Comparison of ENCODE assay signal across 1 cellular context in genomic region chr2:47344890-47345583, GRCh38.
TF ChIP-seq lines count a peak whose summit lies in the region.

No MANE protein-coding gene starts in this region.

TF ChIP-seq in HepG2, 621 proteins besides CTCF, POLR2A, EP300 and RAD21 (continued from another document and continues in another):
- TF ChIP-seq ZHX1 (CRISPR knock-in tag; IDR thresholded peaks at IDR 0.05; ENCODE audit: low read depth) (no peak; the same call in 1 of the 2 replicates), MAZ (IDR thresholded peaks at IDR 0.05; ENCODE audit: borderline replicate concordance, low read depth, low read length) (0 out of 2 replicates have a peak, but pooled peaks have one; percentile 46), MAZ (CRISPR knock-in tag; IDR thresholded peaks at IDR 0.05; ENCODE audit: low read depth) (peak; percentile 63; the same call in 1 of the 2 replicates), ZNF709 (CRISPR knock-in tag; IDR thresholded peaks at IDR 0.05) (no peak), JUNB (CRISPR knock-in tag; IDR thresholded peaks at IDR 0.05; ENCODE audit: borderline replicate concordance) (no peak), EHMT2 (IDR thresholded peaks at IDR 0.05; ENCODE audit: borderline replicate concordance, low read depth, low read length) (no peak), ZNF468 (CRISPR knock-in tag; IDR thresholded peaks at IDR 0.05) (no peak), ZNF550 (CRISPR knock-in tag; IDR thresholded peaks at IDR 0.05; ENCODE audit: borderline replicate concordance) (no peak), ZNF780A (CRISPR knock-in tag; IDR thresholded peaks at IDR 0.05) (no peak), ELK4 (CRISPR knock-in tag; IDR thresholded peaks at IDR 0.05; ENCODE audit: borderline replicate concordance) (no peak), AGO2 (optimal IDR thresholded peaks at IDR 0.05; ENCODE audit: low read depth, low read length) (no peak), ZNF580 (CRISPR knock-in tag; IDR thresholded peaks at IDR 0.05; ENCODE audit: borderline replicate concordance, low read depth) (peak; percentile 79; the same call in 1 of the 2 replicates), ZNF10 (CRISPR knock-in tag; IDR thresholded peaks at IDR 0.05; ENCODE audit: borderline replicate concordance, low read depth) (no peak), ZBTB1 (CRISPR knock-in tag; IDR thresholded peaks at IDR 0.05; ENCODE audit: borderline replicate concordance) (no peak), ZNF224 (CRISPR knock-in tag; IDR thresholded peaks at IDR 0.05) (peak; percentile 54; the same call in 1 of the 2 replicates), PBX2 (CRISPR knock-in tag; IDR thresholded peaks at IDR 0.05) (no peak), MAFG (CRISPR knock-in tag; IDR thresholded peaks at IDR 0.05) (no peak), ZNF746 (CRISPR knock-in tag; IDR thresholded peaks at IDR 0.05) (peak; percentile 90; the same call in 1 of the 2 replicates), SRY (CRISPR knock-in tag; IDR thresholded peaks at IDR 0.05) (no peak), ZNF274 (CRISPR knock-in tag; IDR thresholded peaks at IDR 0.05) (no peak), NPAS2 (CRISPR knock-in tag; IDR thresholded peaks at IDR 0.05; ENCODE audit: borderline replicate concordance) (no peak), ONECUT2 (CRISPR knock-in tag; IDR thresholded peaks at IDR 0.05) (no peak), PAXIP1 (CRISPR knock-in tag; conservative IDR thresholded peaks at IDR 0.05) (peak; percentile 97), ATF7-NPFF (CRISPR knock-in tag; IDR thresholded peaks at IDR 0.05; ENCODE audit: low read depth) (peak; percentile 66), CENPX (CRISPR knock-in tag; IDR thresholded peaks at IDR 0.05) (no peak), GRHL1 (CRISPR knock-in tag; conservative IDR thresholded peaks at IDR 0.05) (no peak), RXRA (CRISPR knock-in tag; IDR thresholded peaks at IDR 0.05) (no peak; the same call in 1 of the 2 replicates), ZBTB46 (CRISPR knock-in tag; IDR thresholded peaks at IDR 0.05; ENCODE audit: borderline replicate concordance) (0 out of 2 replicates have a peak, but pooled peaks have one; percentile 63), CSRNP2 (CRISPR knock-in tag; conservative IDR thresholded peaks at IDR 0.05; ENCODE audit: low read depth) (no peak), FIP1L1 (IDR thresholded peaks at IDR 0.05; ENCODE audit: borderline replicate concordance, insufficient read depth, low read depth, low read length) (no peak), HNF4G (IDR thresholded peaks at IDR 0.05; ENCODE audit: borderline replicate concordance, low read depth, low read length) (peak; percentile 76), HNF4G (CRISPR knock-in tag; IDR thresholded peaks at IDR 0.05; ENCODE audit: borderline replicate concordance, low read depth) (peak; percentile 78), ZNF451 (CRISPR knock-in tag; IDR thresholded peaks at IDR 0.05) (no peak), HDAC2 (CRISPR knock-in tag; IDR thresholded peaks at IDR 0.05) (peak; percentile 93), HOXA7 (CRISPR knock-in tag; IDR thresholded peaks at IDR 0.05) (no peak), KLF6 (CRISPR knock-in tag; IDR thresholded peaks at IDR 0.05) (no peak), TOPORS (CRISPR knock-in tag; IDR thresholded peaks at IDR 0.05) (no peak), HNRNPK (IDR thresholded peaks at IDR 0.05; ENCODE audit: low read depth, low read length, poor library complexity, severe bottlenecking) (peak; percentile 25), ZNF143 (CRISPR knock-in tag; IDR thresholded peaks at IDR 0.05) (peak; percentile 36; the same call in 1 of the 2 replicates), NFE2L1 (CRISPR knock-in tag; IDR thresholded peaks at IDR 0.05; ENCODE audit: borderline replicate concordance) (no peak), RBM39 (IDR thresholded peaks at IDR 0.05; ENCODE audit: low read depth, low read length, poor library complexity, severe bottlenecking) (no peak), STAT5B (CRISPR knock-in tag; IDR thresholded peaks at IDR 0.05) (no peak), ZNF383 (CRISPR knock-in tag; IDR thresholded peaks at IDR 0.05; ENCODE audit: borderline replicate concordance) (no peak; the same call in 1 of the 2 replicates), REST (IDR thresholded peaks at IDR 0.05; ENCODE audit: borderline replicate concordance in 1 of 2, low read depth in 1 of 2, low read length in 2 of 2) (peak in 1 of 2 experiments; percentile 72; a peak in 2 of 4 replicates), ZNF460 (CRISPR knock-in tag; IDR thresholded peaks at IDR 0.05; ENCODE audit: borderline replicate concordance) (0 out of 2 replicates have a peak, but pooled peaks have one; percentile 7), SUZ12 (IDR thresholded peaks at IDR 0.05; ENCODE audit: low read depth, low read length) (no peak), ZNF329 (CRISPR knock-in tag; IDR thresholded peaks at IDR 0.05; ENCODE audit: low read depth) (0 out of 2 replicates have a peak, but pooled peaks have one; percentile 37), ZNF569 (CRISPR knock-in tag; IDR thresholded peaks at IDR 0.05; ENCODE audit: borderline replicate concordance) (no peak), MEF2D (CRISPR knock-in tag; IDR thresholded peaks at IDR 0.05) (peak; percentile 12; the same call in 1 of the 2 replicates)
